ENCODE assay signal across 11 cellular contexts in genomic region chr4:68347845-68348244, GRCh38. TPM values are rescaled to one million over a fixed set of nuclear protein-coding genes. Genes with fewer than 3 reads are reported as not detected.
A peak's percentile ranks its signal among the peaks of the same experiment; 100 is the strongest.
DNase-seq lines count a peak whose midpoint lies in the region; ATAC-seq and TF ChIP-seq lines count a peak whose summit lies in the region.
"Had no signal": no experiment of that assay in that cellular context is flagged by ENCODE, and none has a peak within 500 bp of the region (broad histone marks: within the 10 kb centered on the region; RNA-seq: fewer than 3 reads in every experiment).

No MANE protein-coding gene starts in this region.

- intact Hi-C loops in activated CD8-positive, alpha-beta T cell treated with anti-CD3 and anti-CD28 coated beads for 36 hours (cut with micrococcal nuclease), result no loop called here

- no peak for ATAC-seq in activated CD8-positive, alpha-beta T cell treated with anti-CD3 and anti-CD28 coated beads for 36 hours
- no peak for ATAC-seq in stimulated activated naive B cell treated with anti-CD40 and anti-IgM and Interleukin-4, amounts not matched to agents 10 μg/mL and 1 μg/mL and 100 μg/mL, for 72 hours (replicated peaks)

- peak overlapping the region; percentile 56 for H3K27ac Mint-ChIP-seq in T-helper 1 cell treated with Interleukin-12 subunit alpha and Interleukin-12 subunit beta and Interleukin-4 antibody, amounts not matched to agents 30 μg/mL and 1 μg/mL, for 36 hours
- H3K27ac Mint-ChIP-seq in activated CD8-positive, alpha-beta T cell treated with anti-CD3 and anti-CD28 coated beads for 36 hours, result peak overlapping the region; percentile 99
- H3K27ac Mint-ChIP-seq in stimulated activated naive B cell treated with anti-CD40 and anti-IgM and Interleukin-4, amounts not matched to agents 10 μg/mL and 1 μg/mL and 100 μg/mL, for 72 hours, result peak overlapping the region; percentile 98

- H3K9ac ChIP-seq in iPS-15b (ENCODE audit: low read depth, low read length), result peak overlapping the region; percentile 95

- H3K9me3 Mint-ChIP-seq in T-helper 1 cell treated with Interleukin-12 subunit alpha and Interleukin-12 subunit beta and Interleukin-4 antibody, amounts not matched to agents 30 μg/mL and 1 μg/mL, for 36 hours, result no peaks in the 10 kb centered on the region
- H3K9me3 Mint-ChIP-seq in activated CD8-positive, alpha-beta T cell treated with anti-CD3 and anti-CD28 coated beads for 36 hours, result no peaks in the 10 kb centered on the region
- no peaks in the 10 kb centered on the region for H3K9me3 Mint-ChIP-seq in stimulated activated naive B cell treated with anti-CD40 and anti-IgM and Interleukin-4, amounts not matched to agents 10 μg/mL and 1 μg/mL and 100 μg/mL, for 72 hours

- no peaks in the 10 kb centered on the region for H3K36me3 ChIP-seq in iPS-15b (ENCODE audit: control insufficient read depth, insufficient read depth, low read length)

- peak overlapping the region; percentile 96 for H3K4me3 Mint-ChIP-seq in T-helper 1 cell treated with Interleukin-12 subunit alpha and Interleukin-12 subunit beta and Interleukin-4 antibody, amounts not matched to agents 30 μg/mL and 1 μg/mL, for 36 hours
- peak overlapping the region; percentile 86 for H3K4me3 Mint-ChIP-seq in activated CD8-positive, alpha-beta T cell treated with anti-CD3 and anti-CD28 coated beads for 36 hours
- H3K4me3 Mint-ChIP-seq in stimulated activated naive B cell treated with anti-CD40 and anti-IgM and Interleukin-4, amounts not matched to agents 10 μg/mL and 1 μg/mL and 100 μg/mL, for 72 hours, result peak overlapping the region; percentile 94 to 100

- H3K4me1 ChIP-seq in iPS-15b (ENCODE audit: control insufficient read depth, insufficient read depth, low read length), result peaks cover 8% of the 10 kb centered on the region

- no peak for TF ChIP-seq CTCF in activated CD8-positive, alpha-beta T cell treated with anti-CD3 and anti-CD28 coated beads for 36 hours (IDR thresholded peaks at IDR 0.05)

- no peaks in the 10 kb centered on the region for H3K27me3 ChIP-seq in iPS-15b (ENCODE audit: control insufficient read depth, insufficient read depth, low read length)

- POLR2A ChIA-PET in activated CD8-positive, alpha-beta T cell treated with anti-CD3 and anti-CD28 coated beads for 36 hours (lab: Charles Lee), result interaction anchor here (0.6 kb wide), 1 partner anchor 18 kb away, joined by 3 read pairs; no protein-coding TSS in a partner anchor

- peaks cover 39% of the 10 kb centered on the region for H3K4me1 Mint-ChIP-seq in T-helper 1 cell treated with Interleukin-12 subunit alpha and Interleukin-12 subunit beta and Interleukin-4 antibody, amounts not matched to agents 30 μg/mL and 1 μg/mL, for 36 hours (ENCODE audit: low read depth)
- H3K4me1 Mint-ChIP-seq in activated CD8-positive, alpha-beta T cell treated with anti-CD3 and anti-CD28 coated beads for 36 hours (ENCODE audit: low read depth), result peaks cover 43% of the 10 kb centered on the region
- H3K4me1 Mint-ChIP-seq in stimulated activated naive B cell treated with anti-CD40 and anti-IgM and Interleukin-4, amounts not matched to agents 10 μg/mL and 1 μg/mL and 100 μg/mL, for 72 hours, result peaks cover 11 to 41% of the 10 kb centered on the region in 2 donors

- peak overlapping the region; percentile 96 for H3K4me3 ChIP-seq in iPS-15b (ENCODE audit: low read depth, low read length)

- no peaks in the 10 kb centered on the region for H3K9me3 ChIP-seq in iPS-15b (ENCODE audit: control insufficient read depth, insufficient read depth, low read length)

- H3K27me3 Mint-ChIP-seq in T-helper 1 cell treated with Interleukin-12 subunit alpha and Interleukin-12 subunit beta and Interleukin-4 antibody, amounts not matched to agents 30 μg/mL and 1 μg/mL, for 36 hours (ENCODE audit: low read depth), result no peaks in the 10 kb centered on the region
- no peaks in the 10 kb centered on the region for H3K27me3 Mint-ChIP-seq in activated CD8-positive, alpha-beta T cell treated with anti-CD3 and anti-CD28 coated beads for 36 hours
- H3K27me3 Mint-ChIP-seq in stimulated activated naive B cell treated with anti-CD40 and anti-IgM and Interleukin-4, amounts not matched to agents 10 μg/mL and 1 μg/mL and 100 μg/mL, for 72 hours, result no peaks in the 10 kb centered on the region

- CTCF ChIA-PET in activated CD8-positive, alpha-beta T cell treated with anti-CD3 and anti-CD28 coated beads for 36 hours (lab: Charles Lee), result interaction anchor here (1.5 to 1.8 kb wide), 2 partner anchors 27 to 76 kb away, joined by 4 to 6 read pairs; no protein-coding TSS in a partner anchor

- no peak for DNase-seq in T-helper 1 cell
- DNase-seq in activated CD8-positive, alpha-beta T cell treated with anti-CD3 and anti-CD28 coated beads for 36 hours, result no peak
- no peak for DNase-seq in stimulated activated naive B cell treated with anti-CD40 and anti-IgM and Interleukin-4, amounts not matched to agents 10 μg/mL and 1 μg/mL and 100 μg/mL, for 72 hours
- DNase-seq in amniotic stem cell (lab: John Stamatoyannopoulos, UW), result no peak
- DNase-seq in HuH-7.5 (ENCODE audit: low spot score), result no peak
- DNase-seq in NK-92 (lab: John Stamatoyannopoulos, UW; ENCODE audit: unreplicated experiment), result no peak
- DNase-seq: 8988T, caudate nucleus, NCI-H774 had no signal

- H3K36me3 Mint-ChIP-seq in T-helper 1 cell treated with Interleukin-12 subunit alpha and Interleukin-12 subunit beta and Interleukin-4 antibody, amounts not matched to agents 30 μg/mL and 1 μg/mL, for 36 hours (ENCODE audit: low read depth), result peaks cover 10% of the 10 kb centered on the region
- H3K36me3 Mint-ChIP-seq in activated CD8-positive, alpha-beta T cell treated with anti-CD3 and anti-CD28 coated beads for 36 hours (ENCODE audit: low read depth), result peaks cover 19% of the 10 kb centered on the region
- H3K36me3 Mint-ChIP-seq in stimulated activated naive B cell treated with anti-CD40 and anti-IgM and Interleukin-4, amounts not matched to agents 10 μg/mL and 1 μg/mL and 100 μg/mL, for 72 hours, result peaks cover 14 to 17% of the 10 kb centered on the region in 2 donors

RNA-seq across cellular contexts. Expression of gene YTHDC1, which starts 2.0 kb away (rescaled TPM):
- 10 to 100 TPM; 74.7 to 75.4 TPM for total RNA-seq in activated CD8-positive, alpha-beta T cell treated with anti-CD3 and anti-CD28 coated beads for 36 hours
